In the genomic region with DNA sequence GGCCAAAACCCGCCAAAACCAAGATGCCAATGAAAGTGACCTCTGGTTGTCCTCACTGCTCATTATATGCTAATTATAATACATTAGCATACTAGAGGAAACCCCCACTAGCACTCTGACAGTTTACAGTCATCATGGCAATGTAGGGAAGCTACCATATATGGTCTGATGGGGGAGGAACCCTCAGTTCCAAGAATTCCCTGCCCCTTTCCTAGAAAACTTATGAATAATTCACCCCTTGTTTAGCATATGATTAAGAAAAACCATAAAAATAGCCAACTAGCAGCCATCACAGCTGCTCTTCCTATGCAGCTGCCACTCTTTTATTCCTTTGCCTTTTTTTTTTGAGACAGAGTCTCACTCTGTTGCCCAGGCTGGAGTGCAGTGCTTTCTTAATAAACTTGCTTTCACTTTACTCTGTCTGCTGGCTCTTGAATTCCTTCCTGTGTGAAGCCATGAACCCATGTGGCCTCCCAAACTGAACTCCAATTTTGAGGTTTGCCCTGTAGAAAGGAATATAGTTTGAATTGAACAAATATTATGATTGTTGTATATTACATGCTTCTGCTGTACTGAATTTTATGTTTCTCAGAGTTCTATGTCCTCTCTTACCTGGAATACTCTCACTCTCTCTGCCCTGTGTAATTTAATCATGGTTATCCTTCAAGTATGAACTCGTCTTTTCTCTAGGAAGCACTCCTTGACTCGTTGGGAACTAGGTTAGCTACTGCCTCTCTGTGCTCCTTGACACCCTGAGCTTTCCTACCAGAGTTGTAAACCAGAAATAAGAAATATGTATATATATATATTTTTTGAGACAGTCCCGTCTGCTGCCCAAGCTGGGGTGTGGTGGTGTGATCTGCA, we compare ENCODE assay signal across 1 cellular context.
TF ChIP-seq lines count a peak whose summit lies in the region.

No MANE protein-coding gene starts in this region.

TF ChIP-seq in HepG2, 621 proteins besides CTCF, POLR2A, EP300 and RAD21 (continued from another document):
- TF ChIP-seq, protein P1, sequence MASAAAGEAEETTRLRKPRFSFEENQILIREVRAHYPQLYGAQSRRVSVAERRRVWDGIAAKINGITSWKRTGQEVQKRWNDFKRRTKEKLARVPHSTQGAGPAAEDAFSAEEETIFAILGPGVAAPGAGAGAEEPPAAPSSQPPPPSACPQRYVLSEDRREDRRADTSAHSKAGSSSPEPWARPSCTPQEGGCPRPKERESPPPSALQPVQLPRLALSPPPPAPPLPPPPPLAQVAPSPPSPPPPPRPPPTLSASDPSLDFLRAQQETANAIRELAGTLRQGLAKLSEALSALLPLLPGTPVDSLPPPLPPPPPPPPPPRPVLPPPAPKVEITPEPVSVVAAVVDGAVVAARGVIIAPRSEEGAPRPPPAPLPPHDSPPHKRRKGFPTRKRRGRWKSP (CRISPR knock-in tag; IDR thresholded peaks at IDR 0.05), result no peak
- TF ChIP-seq, protein P2, sequence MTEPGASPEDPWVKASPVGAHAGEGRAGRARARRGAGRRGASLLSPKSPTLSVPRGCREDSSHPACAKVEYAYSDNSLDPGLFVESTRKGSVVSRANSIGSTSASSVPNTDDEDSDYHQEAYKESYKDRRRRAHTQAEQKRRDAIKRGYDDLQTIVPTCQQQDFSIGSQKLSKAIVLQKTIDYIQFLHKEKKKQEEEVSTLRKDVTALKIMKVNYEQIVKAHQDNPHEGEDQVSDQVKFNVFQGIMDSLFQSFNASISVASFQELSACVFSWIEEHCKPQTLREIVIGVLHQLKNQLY (CRISPR knock-in tag; IDR thresholded peaks at IDR 0.05), result no peak
- TF ChIP-seq, protein P3, sequence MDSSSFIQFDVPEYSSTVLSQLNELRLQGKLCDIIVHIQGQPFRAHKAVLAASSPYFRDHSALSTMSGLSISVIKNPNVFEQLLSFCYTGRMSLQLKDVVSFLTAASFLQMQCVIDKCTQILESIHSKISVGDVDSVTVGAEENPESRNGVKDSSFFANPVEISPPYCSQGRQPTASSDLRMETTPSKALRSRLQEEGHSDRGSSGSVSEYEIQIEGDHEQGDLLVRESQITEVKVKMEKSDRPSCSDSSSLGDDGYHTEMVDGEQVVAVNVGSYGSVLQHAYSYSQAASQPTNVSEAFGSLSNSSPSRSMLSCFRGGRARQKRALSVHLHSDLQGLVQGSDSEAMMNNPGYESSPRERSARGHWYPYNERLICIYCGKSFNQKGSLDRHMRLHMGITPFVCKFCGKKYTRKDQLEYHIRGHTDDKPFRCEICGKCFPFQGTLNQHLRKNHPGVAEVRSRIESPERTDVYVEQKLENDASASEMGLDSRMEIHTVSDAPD (CRISPR knock-in tag; IDR thresholded peaks at IDR 0.05), result no peak
- no peak for TF ChIP-seq ZNF441 (CRISPR knock-in tag; IDR thresholded peaks at IDR 0.05; ENCODE audit: borderline replicate concordance)
- TF ChIP-seq, protein P4, sequence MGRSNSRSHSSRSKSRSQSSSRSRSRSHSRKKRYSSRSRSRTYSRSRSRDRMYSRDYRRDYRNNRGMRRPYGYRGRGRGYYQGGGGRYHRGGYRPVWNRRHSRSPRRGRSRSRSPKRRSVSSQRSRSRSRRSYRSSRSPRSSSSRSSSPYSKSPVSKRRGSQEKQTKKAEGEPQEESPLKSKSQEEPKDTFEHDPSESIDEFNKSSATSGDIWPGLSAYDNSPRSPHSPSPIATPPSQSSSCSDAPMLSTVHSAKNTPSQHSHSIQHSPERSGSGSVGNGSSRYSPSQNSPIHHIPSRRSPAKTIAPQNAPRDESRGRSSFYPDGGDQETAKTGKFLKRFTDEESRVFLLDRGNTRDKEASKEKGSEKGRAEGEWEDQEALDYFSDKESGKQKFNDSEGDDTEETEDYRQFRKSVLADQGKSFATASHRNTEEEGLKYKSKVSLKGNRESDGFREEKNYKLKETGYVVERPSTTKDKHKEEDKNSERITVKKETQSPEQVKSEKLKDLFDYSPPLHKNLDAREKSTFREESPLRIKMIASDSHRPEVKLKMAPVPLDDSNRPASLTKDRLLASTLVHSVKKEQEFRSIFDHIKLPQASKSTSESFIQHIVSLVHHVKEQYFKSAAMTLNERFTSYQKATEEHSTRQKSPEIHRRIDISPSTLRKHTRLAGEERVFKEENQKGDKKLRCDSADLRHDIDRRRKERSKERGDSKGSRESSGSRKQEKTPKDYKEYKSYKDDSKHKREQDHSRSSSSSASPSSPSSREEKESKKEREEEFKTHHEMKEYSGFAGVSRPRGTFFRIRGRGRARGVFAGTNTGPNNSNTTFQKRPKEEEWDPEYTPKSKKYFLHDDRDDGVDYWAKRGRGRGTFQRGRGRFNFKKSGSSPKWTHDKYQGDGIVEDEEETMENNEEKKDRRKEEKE (IDR thresholded peaks at IDR 0.05), result no peak
- no peak for TF ChIP-seq GZF1 (CRISPR knock-in tag; IDR thresholded peaks at IDR 0.05)
- TF ChIP-seq, protein P5, sequence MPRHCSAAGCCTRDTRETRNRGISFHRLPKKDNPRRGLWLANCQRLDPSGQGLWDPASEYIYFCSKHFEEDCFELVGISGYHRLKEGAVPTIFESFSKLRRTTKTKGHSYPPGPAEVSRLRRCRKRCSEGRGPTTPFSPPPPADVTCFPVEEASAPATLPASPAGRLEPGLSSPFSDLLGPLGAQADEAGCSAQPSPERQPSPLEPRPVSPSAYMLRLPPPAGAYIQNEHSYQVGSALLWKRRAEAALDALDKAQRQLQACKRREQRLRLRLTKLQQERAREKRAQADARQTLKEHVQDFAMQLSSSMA (CRISPR knock-in tag; IDR thresholded peaks at IDR 0.05), result no peak
